Comparison of ENCODE assay signal across 8 cellular contexts in genomic region chr12:66169221-66170170, GRCh38. TPM values are rescaled to one million over a fixed set of nuclear protein-coding genes. Genes with fewer than 3 reads are reported as not detected.
DNase-seq lines count a peak whose midpoint lies in the region; ATAC-seq and TF ChIP-seq lines count a peak whose summit lies in the region.

TMBIM4 (minus strand) TSS chr12:66169996; CDS start chr12:66169951, 45 bp downstream.

- TF ChIP-seq EP300 in Ishikawa (IDR thresholded peaks at IDR 0.05; ENCODE audit: borderline replicate concordance) = peak; percentile 41; the same call in 1 of the 2 replicates

- no peaks in the 10 kb centered on the region for H3K27me3 ChIP-seq in mucosa of rectum (ENCODE audit: control insufficient read depth in 2 of 2, insufficient read depth in 2 of 2, low read length in 2 of 2)

- peak; percentile 85 for ATAC-seq in GM21576 (IDR thresholded peaks at IDR 0.05; ENCODE audit: unreplicated experiment)

- H3K4me1 ChIP-seq in mucosa of rectum (ENCODE audit: control insufficient read depth in 2 of 2, insufficient read depth in 2 of 2, low read length in 2 of 2) = peaks cover 6 to 7% of the 10 kb centered on the region in 2 donors

- no peaks in the 10 kb centered on the region for H3K9me3 ChIP-seq in mucosa of rectum (ENCODE audit: control insufficient read depth in 2 of 2, low read length in 2 of 2)

- H3K36me3 ChIP-seq in mucosa of rectum (ENCODE audit: control insufficient read depth in 2 of 2, insufficient read depth in 2 of 2, low read length in 2 of 2) = peaks cover 0 to 4% of the 10 kb centered on the region in 2 donors

- peak within 1 kb of the TSS; percentile 97 to 98 for H3K9ac ChIP-seq in mucosa of rectum (ENCODE audit: low read depth in 1 of 2, low read length in 2 of 2)

- H3K4me3 ChIP-seq in epithelial cell of proximal tubule (ENCODE audit: low read depth, low read length) (peak within 1 kb of the TSS; percentile 79), mucosa of rectum (ENCODE audit: low read length in 2 of 2) (peak within 1 kb of the TSS; percentile 86 to 99)

- TF ChIP-seq RAD21 in Ishikawa (IDR thresholded peaks at IDR 0.05; ENCODE audit: low read depth) = 0 out of 2 replicates have a peak, but pooled peaks have one; percentile 5

- peak; percentile 98 for DNase-seq in DMS53 (lab: John Stamatoyannopoulos, UW)
- peak; percentile 49 for DNase-seq in OCI-M2 (lab: John Stamatoyannopoulos, UW; ENCODE audit: unreplicated experiment)
- DNase-seq in activated T-cell treated with anti-CD3 and anti-CD28 coated beads for 4 hours = peak; percentile 75
- DNase-seq in epithelial cell of proximal tubule (ENCODE audit: low read depth) = peak; percentile 69
- peak; percentile 90 for DNase-seq in stimulated activated CD8-positive, alpha-beta memory T cell treated with anti-CD3 and anti-CD28 coated beads, Interleukin-4, amount 100 ng/mL, for 48 hours

- peak within 1 kb of the TSS; percentile 99 to 100 for H3K27ac ChIP-seq in mucosa of rectum (ENCODE audit: low read depth in 2 of 2, low read length in 2 of 2)

- TF ChIP-seq CTCF in epithelial cell of proximal tubule (conservative IDR thresholded peaks at IDR 0.05; ENCODE audit: low read depth, low read length) = peak; percentile 32

TF ChIP-seq in Ishikawa, 13 proteins besides CTCF, POLR2A, EP300 and RAD21:
- TF ChIP-seq TCF12 (IDR thresholded peaks at IDR 0.05; ENCODE audit: low read depth) = peak; percentile 71
- peak; percentile 37; the same call in 1 of the 2 replicates for TF ChIP-seq EGR1 (IDR thresholded peaks at IDR 0.05)
- TF ChIP-seq CEBPB (IDR thresholded peaks at IDR 0.05) = peak; percentile 95
- peak; percentile 47 for TF ChIP-seq TEAD4 (IDR thresholded peaks at IDR 0.05)
- TF ChIP-seq NFIC (IDR thresholded peaks at IDR 0.05) = no peak; the same call in 1 of the 2 replicates
- no peak for TF ChIP-seq CREB1 (IDR thresholded peaks at IDR 0.05; ENCODE audit: low read depth)
- no peak for TF ChIP-seq REST (IDR thresholded peaks at IDR 0.05; ENCODE audit: low read depth)
- peak; percentile 77 for TF ChIP-seq MAX (IDR thresholded peaks at IDR 0.05)
- peak; percentile 49 for TF ChIP-seq FOXM1 (IDR thresholded peaks at IDR 0.05; ENCODE audit: borderline replicate concordance, low read depth)
- TF ChIP-seq TAF1 (IDR thresholded peaks at IDR 0.05; ENCODE audit: low read depth) = peak; percentile 87
- TF ChIP-seq ZBTB7A (IDR thresholded peaks at IDR 0.05; ENCODE audit: low read depth) = peak; percentile 86
- peak; percentile 5; the same call in 1 of the 2 replicates for TF ChIP-seq USF1 (IDR thresholded peaks at IDR 0.05)
- TF ChIP-seq YY1 (IDR thresholded peaks at IDR 0.05; ENCODE audit: low read depth) = no peak; the same call in 1 of the 2 replicates

RNA-seq across cellular contexts. Expression of gene TMBIM4, which starts in this region (rescaled TPM):
- total RNA-seq in epithelial cell of proximal tubule = 60.9 and 84.8 TPM in 2 replicates

Comparison
In these comparisons a context has a peak if more than half of its experiments do, and no peak if none do; other contexts are left out.
1. Peak in every context shown above with its lines: DNase-seq, ATAC-seq, H3K4me3 ChIP-seq and H3K27ac ChIP-seq.